18 cellular contexts compared by ENCODE assay signal in genomic region chr7:128105228-128106022, GRCh38.
A peak's percentile ranks its signal among the peaks of the same experiment; 100 is the strongest.
DNase-seq lines count a peak whose midpoint lies in the region; ATAC-seq, FAIRE-seq and TF ChIP-seq lines count a peak whose summit lies in the region.
"Had no signal": no experiment of that assay in that cellular context is flagged by ENCODE, and none has a peak within 500 bp of the region (broad histone marks: within the 10 kb centered on the region; RNA-seq: fewer than 3 reads in every experiment).

No MANE protein-coding gene starts in this region.

- peaks cover 0 to 2% (median 0%) of the 10 kb centered on the region in 7 donors for H3K9me3 Mint-ChIP-seq in naive B cell
- H3K9me3 Mint-ChIP-seq: nephron, WTC11 had no signal

- H4K20me1 ChIP-seq in BLaER1 treated with 17β-estradiol and CSF1 and Interleukin-3, amounts not matched to agents 10 nM and 100 nM: no peaks in the 10 kb centered on the region

- H3K9ac ChIP-seq in BLaER1 treated with 17β-estradiol and CSF1 and Interleukin-3, amounts not matched to agents 10 nM and 100 nM: peak overlapping the region in 9 of 11 experiments; percentile 89 to 99 (median 95); a peak in 17 of 22 replicates

- FAIRE-seq in A549 (lab: Jason Lieb, UNC): no peak
- FAIRE-seq in GM19239 (lab: Jason Lieb, UNC): no peak
- FAIRE-seq: H1 had no signal

- TF ChIP-seq RAD21 in A549 (conservative IDR thresholded peaks at IDR 0.05 in 1 of 2, IDR thresholded peaks at IDR 0.05 in 1 of 2): no peak

- no peaks in the 10 kb centered on the region for H3K36me3 ChIP-seq in BLaER1 treated with 17β-estradiol and CSF1 and Interleukin-3, amounts not matched to agents 10 nM and 100 nM
- H3K36me3 ChIP-seq: ascending aorta, BE2C, heart right ventricle had no signal

- TF ChIP-seq POLR2A in A549 (IDR thresholded peaks at IDR 0.05; ENCODE audit: low read length): no peak

- no peak for TF ChIP-seq CTCF in A549 (IDR thresholded peaks at IDR 0.05)

- H3K27ac Mint-ChIP-seq in T-helper 17 cell (peak overlapping the region; percentile 69), naive B cell (peak overlapping the region in 3 of 6 donors; percentile 37 to 83 (median 74))
- H3K27ac Mint-ChIP-seq: WTC11 had no signal

- H3K27me3 Mint-ChIP-seq in T-helper 17 cell (no peaks in the 10 kb centered on the region), naive B cell (no peaks in the 10 kb centered on the region)

- CTCF ChIA-PET in A549 (lab: Yijun Ruan, JAX): interaction anchor here (3.7 kb wide), 1 partner anchor 104 kb away, joined by 19 read pairs; no protein-coding TSS in a partner anchor

- H3K4me3 Mint-ChIP-seq in T-helper 17 cell (peak overlapping the region; percentile 47), naive B cell (peak overlapping the region; percentile 16 to 95 (median 90))

- WGBS in A549 (ENCODE audit: missing lambda C conversion rate): 81% methylated on average over 11 of the region's 11 CpGs

- H3K4me2 ChIP-seq in A549: no peak overlapping the region
- H3K4me2 ChIP-seq in BLaER1 treated with 17β-estradiol and CSF1 and Interleukin-3, amounts not matched to agents 10 nM and 100 nM: peak overlapping the region; percentile 85 to 99 (median 89)

- H3K4me1 Mint-ChIP-seq in T-helper 17 cell (peaks cover 32% of the 10 kb centered on the region), naive B cell (peaks cover 54 to 86% (median 83%) of the 10 kb centered on the region in 3 donors)

- no peaks in the 10 kb centered on the region for H3K9me3 ChIP-seq in A549
- peaks cover 0 to 5% (median 0%) of the 10 kb centered on the region in 11 experiments; a peak in 1 of 22 replicates for H3K9me3 ChIP-seq in BLaER1 treated with 17β-estradiol and CSF1 and Interleukin-3, amounts not matched to agents 10 nM and 100 nM (replicated peaks in 1 of 11)
- H3K9me3 ChIP-seq in T-helper 17 cell (ENCODE audit: control insufficient read depth, low read length, poor library complexity, severe bottlenecking): no peaks in the 10 kb centered on the region
- H3K9me3 ChIP-seq: ascending aorta, BE2C, heart right ventricle, psoas muscle, testis had no signal

- H3K36me3 Mint-ChIP-seq in T-helper 17 cell (ENCODE audit: low read depth): no peaks in the 10 kb centered on the region
- H3K36me3 Mint-ChIP-seq in naive B cell: no peaks in the 10 kb centered on the region
- H3K36me3 Mint-ChIP-seq: WTC11 had no signal

- ATAC-seq in A549 (no peak), T-helper 17 cell (no peak), naive B cell (ENCODE audit: low read depth in 2 of 2) (no peak)

- no peak for DNase-seq in A549 (ENCODE audit: low read depth in 1 of 2, low spot score in 1 of 2)
- DNase-seq in T-helper 17 cell: no peak
- DNase-seq in naive B cell: no peak
- no peak for DNase-seq in medulla oblongata (ENCODE audit: extremely low spot score)
- DNase-seq in GM19239 (ENCODE audit: insufficient read length, low spot score): no peak
- no peak for DNase-seq in SW480 (ENCODE audit: low spot score)
- DNase-seq in SKM-1 (lab: John Stamatoyannopoulos, UW; ENCODE audit: unreplicated experiment): no peak
- DNase-seq: heart right ventricle, NCI-H146, RPMI8226, testis had no signal

- POLR2A ChIA-PET in A549 (lab: Yijun Ruan, JAX): no interaction called here

- no peaks in the 10 kb centered on the region for H3K27me3 ChIP-seq in BLaER1 treated with 17β-estradiol and CSF1 and Interleukin-3, amounts not matched to agents 10 nM and 100 nM
- H3K27me3 ChIP-seq: ascending aorta, BE2C, testis had no signal

- TF ChIP-seq EP300 in A549 (IDR thresholded peaks at IDR 0.05): no peak

- H3K27ac ChIP-seq in A549: no peak overlapping the region
- peak overlapping the region in 9 of 11 experiments; percentile 94 to 100 (median 98); a peak in 17 of 22 replicates for H3K27ac ChIP-seq in BLaER1 treated with 17β-estradiol and CSF1 and Interleukin-3, amounts not matched to agents 10 nM and 100 nM
- H3K27ac ChIP-seq: ascending aorta, heart right ventricle, psoas muscle, testis had no signal

- H3K4me3 ChIP-seq in A549: no peak overlapping the region
- peak overlapping the region in 6 of 10 experiments; percentile 4 to 92 (median 77); a peak in 9 of 20 replicates for H3K4me3 ChIP-seq in BLaER1 treated with 17β-estradiol and CSF1 and Interleukin-3, amounts not matched to agents 10 nM and 100 nM
- H3K4me3 ChIP-seq: ascending aorta, psoas muscle had no signal

- peaks cover 4% of the 10 kb centered on the region; the same call in 1 of the 3 replicates for H3K4me1 ChIP-seq in A549
- H3K4me1 ChIP-seq in BLaER1 treated with 17β-estradiol and CSF1 and Interleukin-3, amounts not matched to agents 10 nM and 100 nM: peaks cover 78 to 97% (median 95%) of the 10 kb centered on the region in 10 experiments
- H3K4me1 ChIP-seq: psoas muscle had no signal

TF ChIP-seq in A549, 52 proteins besides CTCF, POLR2A, EP300 and RAD21:
- TF ChIP-seq POLR2AphosphoS2 (conservative IDR thresholded peaks at IDR 0.05; ENCODE audit: low read length) (0 out of 2 replicates have a peak, but pooled peaks have one; percentile 34), TP53 (CRISPR knock-in tag; IDR thresholded peaks at IDR 0.05) (no peak), RFX5 (IDR thresholded peaks at IDR 0.05) (no peak)

Comparison
In these comparisons a context has a peak if more than half of its experiments do, and no peak if none do; other contexts are left out.
1. H3K27ac ChIP-seq: peak in BLaER1 treated with 17β-estradiol and CSF1 and Interleukin-3, amounts not matched to agents 10 nM and 100 nM (9 of 11); none in A549 (0 of 2).